8 cellular contexts compared by ENCODE assay signal in genomic region chr6:30720738-30721197, GRCh38. TPM values are rescaled to one million over a fixed set of nuclear protein-coding genes. Genes with fewer than 3 reads are reported as not detected.
DNase-seq lines count a peak whose midpoint lies in the region; TF ChIP-seq lines count a peak whose summit lies in the region.

No MANE protein-coding gene starts in this region.

- in situ Hi-C loops in GM23248 (cut with MboI), result no loop called here

- 1 to 3% methylated on average over 21 to 29 of the region's 29 CpGs for WGBS in GM23248 (ENCODE audit: low coverage in 1 of 2, low lambda C conversion rate in 2 of 2, missing lambda C conversion rate in 2 of 2), 2 experiments

- H3K4me3 ChIP-seq in GM23248 (peak overlapping the region; percentile 97), epithelial cell of proximal tubule (ENCODE audit: low read depth, low read length) (peak overlapping the region; percentile 91), mucosa of stomach (ENCODE audit: low read length) (peak overlapping the region; percentile 95), subcutaneous abdominal adipose tissue (ENCODE audit: low read depth in 1 of 5, low read length in 5 of 5) (peak overlapping the region; percentile 86 to 94 (median 89))

- H3K36me3 ChIP-seq in GM23248 (ENCODE audit: low read depth), result peaks cover 32% of the 10 kb centered on the region
- H3K36me3 ChIP-seq in mucosa of stomach (ENCODE audit: control insufficient read depth, insufficient read depth, low read length), result peaks cover 19% of the 10 kb centered on the region
- H3K36me3 ChIP-seq in subcutaneous abdominal adipose tissue (ENCODE audit: control insufficient read depth in 5 of 5, insufficient read depth in 5 of 5, low read length in 5 of 5), result peaks cover 7 to 33% (median 31%) of the 10 kb centered on the region in 5 donors

- no peaks in the 10 kb centered on the region for H3K9me2 ChIP-seq in GM23248 (ENCODE audit: insufficient read depth)

- H3K79me2 ChIP-seq in GM23248 (ENCODE audit: insufficient read depth), result peaks cover 83% of the 10 kb centered on the region

- no peak for TF ChIP-seq CTCF in epithelial cell of proximal tubule (conservative IDR thresholded peaks at IDR 0.05; ENCODE audit: low read depth, low read length)

- H3F3A ChIP-seq in GM23248 (ENCODE audit: insufficient read depth), result peaks cover 67% of the 10 kb centered on the region

- H3K27me3 ChIP-seq in GM23248 (replicated peaks; ENCODE audit: insufficient read depth), result no peaks in the 10 kb centered on the region
- H3K27me3 ChIP-seq in mucosa of stomach (ENCODE audit: control insufficient read depth, insufficient read depth, low read length), result no peaks in the 10 kb centered on the region
- no peaks in the 10 kb centered on the region for H3K27me3 ChIP-seq in subcutaneous abdominal adipose tissue (ENCODE audit: control insufficient read depth in 5 of 5, insufficient read depth in 4 of 5, low read length in 5 of 5)

- peak overlapping the region; percentile 87 for H3K4me2 ChIP-seq in GM23248 (ENCODE audit: unreplicated experiment)

- H4K20me1 ChIP-seq in GM23248 (ENCODE audit: insufficient read depth), result peaks cover 19% of the 10 kb centered on the region; the same call in 1 of the 2 replicates

- H3K27ac ChIP-seq in GM23248 (peak overlapping the region; percentile 95), subcutaneous abdominal adipose tissue (ENCODE audit: low read depth, low read length) (peak overlapping the region; percentile 96)

- H3K9ac ChIP-seq in GM23248, result peak overlapping the region; percentile 99
- peak overlapping the region; percentile 87 for H3K9ac ChIP-seq in mucosa of stomach (ENCODE audit: low read length)
- H3K9ac ChIP-seq in subcutaneous abdominal adipose tissue (ENCODE audit: low read length in 5 of 5), result peak overlapping the region; percentile 11 to 89 (median 81)

- H3K9me3 ChIP-seq in GM23248 (ENCODE audit: low read depth) (no peaks in the 10 kb centered on the region), mucosa of stomach (ENCODE audit: control insufficient read depth, low read length) (no peaks in the 10 kb centered on the region), subcutaneous abdominal adipose tissue (ENCODE audit: control insufficient read depth in 5 of 5, low read length in 5 of 5) (no peaks in the 10 kb centered on the region)

- peaks cover 49% of the 10 kb centered on the region for H3K4me1 ChIP-seq in GM23248 (ENCODE audit: insufficient read depth)
- H3K4me1 ChIP-seq in mucosa of stomach (ENCODE audit: control insufficient read depth, insufficient read depth, low read length), result peaks cover 25% of the 10 kb centered on the region
- peaks cover 8 to 55% (median 38%) of the 10 kb centered on the region in 5 donors for H3K4me1 ChIP-seq in subcutaneous abdominal adipose tissue (ENCODE audit: control insufficient read depth in 5 of 5, insufficient read depth in 5 of 5, low read length in 5 of 5)

- no peak overlapping the region for H2AFZ ChIP-seq in GM23248

- DNase-seq in A172 (ENCODE audit: low spot score) (peak; percentile 33), GM23248 (peak; percentile 80), NCI-H82 treated with DMSO at 0.1 percent for 48 hours (lab: John Stamatoyannopoulos, UW; ENCODE audit: unreplicated experiment) (peak; percentile 51), epithelial cell of proximal tubule (ENCODE audit: low read depth) (no peak), cortex of kidney (lab: John Stamatoyannopoulos, UW) (no peak)
- DNase-seq in activated CD8-positive, alpha-beta memory T cell treated with anti-CD3 and anti-CD28 coated beads, Interleukin-2, amount 50 U/mL, for 48 hours, result peak; percentile 85

RNA-seq across cellular contexts. Expression of gene TUBB, which starts 0.6 kb away (rescaled TPM):
- 1,118 and 1,364 TPM in 2 replicates for total RNA-seq in A172 (2014; rRNA removed; shearing (Covaris generic))
- total RNA-seq in GM23248 (2014; rRNA removed; shearing (Covaris generic)), result 525 and 565 TPM in 2 replicates
- polyA plus RNA-seq in GM23248 (2016; fragmentation: Nextera tagmentation; extraction: Ambion mirVana), result 491 and 520 TPM in 2 replicates
- total RNA-seq in epithelial cell of proximal tubule, result 1,157 and 1,940 TPM in 2 replicates

RNA-seq across cellular contexts. Expression of gene MDC1, which starts 3.7 kb away (rescaled TPM):
- 4.8 and 7.6 TPM in 2 replicates for total RNA-seq in A172 (2014; rRNA removed; shearing (Covaris generic))
- 4.9 and 6.6 TPM in 2 replicates for total RNA-seq in GM23248 (2014; rRNA removed; shearing (Covaris generic))
- 6.7 and 7.1 TPM in 2 replicates for polyA plus RNA-seq in GM23248 (2016; fragmentation: Nextera tagmentation; extraction: Ambion mirVana)
- total RNA-seq in epithelial cell of proximal tubule, result 11.4 and 20.7 TPM in 2 replicates

RNA-seq across cellular contexts. Expression of gene FLOT1, which starts 21.7 kb away (rescaled TPM):
- 163 and 165 TPM in 2 replicates for total RNA-seq in A172 (2014; rRNA removed; shearing (Covaris generic))
- 156 and 165 TPM in 2 replicates for total RNA-seq in GM23248 (2014; rRNA removed; shearing (Covaris generic))
- 162 and 171 TPM in 2 replicates for polyA plus RNA-seq in GM23248 (2016; fragmentation: Nextera tagmentation; extraction: Ambion mirVana)
- 91.7 and 100 TPM in 2 replicates for total RNA-seq in epithelial cell of proximal tubule

RNA-seq across cellular contexts. Expression of gene IER3, which starts 23.6 kb away (rescaled TPM):
- 61.1 and 63.2 TPM in 2 replicates for total RNA-seq in A172 (2014; rRNA removed; shearing (Covaris generic))
- 148 and 156 TPM in 2 replicates for total RNA-seq in GM23248 (2014; rRNA removed; shearing (Covaris generic))
- polyA plus RNA-seq in GM23248 (2016; fragmentation: Nextera tagmentation; extraction: Ambion mirVana), result 76.4 and 82.1 TPM in 2 replicates
- 336 and 354 TPM in 2 replicates for total RNA-seq in epithelial cell of proximal tubule

RNA-seq across cellular contexts. Expression of gene NRM, which starts 30.0 kb away (rescaled TPM):
- total RNA-seq in A172 (2014; rRNA removed; shearing (Covaris generic)), result 13.2 and 14.0 TPM in 2 replicates
- total RNA-seq in GM23248 (2014; rRNA removed; shearing (Covaris generic)), result 5.8 and 6.2 TPM in 2 replicates
- polyA plus RNA-seq in GM23248 (2016; fragmentation: Nextera tagmentation; extraction: Ambion mirVana), result 11.3 and 11.6 TPM in 2 replicates
- total RNA-seq in epithelial cell of proximal tubule, result 20.4 and 22.5 TPM in 2 replicates

Comparison
In these comparisons a context has a peak if more than half of its experiments do, and no peak if none do; other contexts are left out.
1. DNase-seq: peak in A172 (single experiment), GM23248 (single experiment), NCI-H82 treated with DMSO at 0.1 percent for 48 hours (single experiment) and activated CD8-positive, alpha-beta memory T cell treated with anti-CD3 and anti-CD28 coated beads, Interleukin-2, amount 50 U/mL, for 48 hours (single experiment); none in epithelial cell of proximal tubule (single experiment) and cortex of kidney (single experiment).
2. Peak in every context shown above with its lines, with median percentiles within 50 percentile points of each other: H3K4me3 ChIP-seq and H3K9ac ChIP-seq.